In genomic region chr6:138188278-138188923, GRCh38 we compare ENCODE assay signal across 17 cellular contexts. TPM values are rescaled to one million over a fixed set of nuclear protein-coding genes. Genes with fewer than 3 reads are reported as not detected.
DNase-seq lines count a peak whose midpoint lies in the region; ATAC-seq and TF ChIP-seq lines count a peak whose summit lies in the region.
"Had no signal": no experiment of that assay in that cellular context is flagged by ENCODE, and none has a peak within 500 bp of the region (broad histone marks: within the 10 kb centered on the region; RNA-seq: fewer than 3 reads in every experiment).

No MANE protein-coding gene starts in this region.

- ATAC-seq in sciatic nerve (peak; percentile 35), GM19328 (IDR thresholded peaks at IDR 0.05; ENCODE audit: unreplicated experiment) (no peak), psoas muscle (no peak), right cardiac atrium (no peak)

- DNase-seq in DMS79 treated with DMSO at 0.1 percent for 48 hours (lab: John Stamatoyannopoulos, UW) (peak; percentile 92), DMS79 (lab: John Stamatoyannopoulos, UW) (no peak), NCI-H345 treated with DMSO at 0.1 percent for 48 hours (lab: John Stamatoyannopoulos, UW; ENCODE audit: unreplicated experiment) (peak; percentile 88), epithelial cell of esophagus (ENCODE audit: low read depth) (peak; percentile 75), sciatic nerve (ENCODE audit: low spot score) (no peak), psoas muscle (no peak), right cardiac atrium (no peak)
- DNase-seq: activated CD8-positive, alpha-beta memory T cell treated with anti-CD3 and anti-CD28 coated beads for 24 hours; activated naive CD4-positive, alpha-beta T cell; KBM-7; stimulated activated CD4-positive, alpha-beta T cell treated with anti-CD3 and anti-CD28 coated beads, Interleukin-15, amount 100 ng/mL, for 24 hours had no signal

- H3K27ac ChIP-seq in psoas muscle = no peak overlapping the region
- H3K27ac ChIP-seq in right cardiac atrium (ENCODE audit: low read length) = no peak overlapping the region
- H3K27ac ChIP-seq: RWPE1 had no signal

- intact Hi-C loops in sciatic nerve (cut with DNase I) = no loop called here
- intact Hi-C loops in psoas muscle (cut with DNase I) = no loop called here
- intact Hi-C loops in right cardiac atrium (cut with DNase I) = no loop called here

- H3K9me3 ChIP-seq in psoas muscle (no peaks in the 10 kb centered on the region), right cardiac atrium (ENCODE audit: control insufficient read depth, low read length) (no peaks in the 10 kb centered on the region)

- H3K27me3 ChIP-seq in psoas muscle (ENCODE audit: insufficient read depth in 3 of 3, low read length in 2 of 3) = no peaks in the 10 kb centered on the region
- H3K27me3 ChIP-seq in right cardiac atrium (ENCODE audit: control insufficient read depth, insufficient read depth) = no peaks in the 10 kb centered on the region

- H3K4me3 ChIP-seq in epithelial cell of esophagus (ENCODE audit: low read length) (no peak overlapping the region), psoas muscle (no peak overlapping the region), right cardiac atrium (ENCODE audit: low read length) (no peak overlapping the region)
- H3K4me3 ChIP-seq: lung had no signal

- no peaks in the 10 kb centered on the region for H3K4me1 ChIP-seq in psoas muscle
- H3K4me1 ChIP-seq in right cardiac atrium (ENCODE audit: control insufficient read depth, insufficient read depth, low read length) = no peaks in the 10 kb centered on the region

- no peak for TF ChIP-seq CTCF in epithelial cell of esophagus (IDR thresholded peaks at IDR 0.05; ENCODE audit: insufficient read depth, low read depth, low read length, missing control alignments)
- TF ChIP-seq CTCF in psoas muscle (IDR thresholded peaks at IDR 0.05) = no peak

- 23 to 48% (median 35%) methylated on average over 4 of the region's 4 CpGs for WGBS in psoas muscle, 3 donors
- 58% methylated on average over 4 of the region's 4 CpGs for WGBS in right cardiac atrium

- no peaks in the 10 kb centered on the region for H3K36me3 ChIP-seq in psoas muscle (ENCODE audit: insufficient read depth in 1 of 2, low read depth in 1 of 2)

RNA-seq across cellular contexts. Expression of gene ARFGEF3, which starts 26.7 kb away (rescaled TPM):
- total RNA-seq in sciatic nerve (7.4 TPM), psoas muscle (10 to 100 TPM in 2 of 4 donors, under 1 TPM in 2; 0.38 to 18.4 (median 7.6) TPM), right cardiac atrium (1 to 10 TPM; 1.1 to 2.0 (median 1.6) TPM)
- polyA plus RNA-seq in psoas muscle (under 1 TPM; 0.20 to 0.22 (median 0.21) TPM), right cardiac atrium (0.63 TPM)

RNA-seq across cellular contexts. Expression of gene PBOV1, which starts 29.9 kb away (rescaled TPM):
- not detected for total RNA-seq in sciatic nerve
- total RNA-seq in psoas muscle = not detected
- not detected for polyA plus RNA-seq in psoas muscle
- total RNA-seq in right cardiac atrium = not detected
- not detected for polyA plus RNA-seq in right cardiac atrium
- total RNA-seq: epithelial cell of proximal tubule; lung; T-helper 2 cell treated with Interferon-gamma antibody and Interleukin-4, amounts not matched to agents 100 ng/mL and 5 ng/mL, for 36 hours; ureter had no signal

Comparison
In these comparisons a context has a peak if more than half of its experiments do, and no peak if none do; other contexts are left out.
1. DNase-seq: peak in DMS79 treated with DMSO at 0.1 percent for 48 hours (single experiment), NCI-H345 treated with DMSO at 0.1 percent for 48 hours (single experiment) and epithelial cell of esophagus (single experiment); none in DMS79 (single experiment), sciatic nerve (single experiment), psoas muscle (0 of 2) and right cardiac atrium (0 of 3).